ENCODE assay signal across 13 cellular contexts in genomic region chr5:125274938-125275759, GRCh38.
A peak's percentile ranks its signal among the peaks of the same experiment; 100 is the strongest.
DNase-seq lines count a peak whose midpoint lies in the region; ATAC-seq and TF ChIP-seq lines count a peak whose summit lies in the region.
"Had no signal": no experiment of that assay in that cellular context is flagged by ENCODE, and none has a peak within 500 bp of the region (broad histone marks: within the 10 kb centered on the region; RNA-seq: fewer than 3 reads in every experiment).

No MANE protein-coding gene starts in this region.

- no peaks in the 10 kb centered on the region for H3K36me3 ChIP-seq in esophagus muscularis mucosa

- intact Hi-C loops in esophagus muscularis mucosa (cut with DNase I) = no loop called here
- intact Hi-C loops in lower leg skin (cut with DNase I; ENCODE audit: low total_unique reads) = no loop called here

- TF ChIP-seq CTCF in esophagus muscularis mucosa (IDR thresholded peaks at IDR 0.05) (no peak), lower leg skin (IDR thresholded peaks at IDR 0.05) (no peak)

- peak; percentile 27 for DNase-seq in DMS53 (lab: John Stamatoyannopoulos, UW)
- DNase-seq in DMS53 treated with DMSO at 0.1 percent for 48 hours (lab: John Stamatoyannopoulos, UW; ENCODE audit: unreplicated experiment) = no peak
- peak; percentile 97 for DNase-seq in NCI-H69 (lab: John Stamatoyannopoulos, UW)
- no peak for DNase-seq in esophagus muscularis mucosa (ENCODE audit: extremely low spot score)
- DNase-seq in pulmonary artery endothelial cell (ENCODE audit: low read depth, low spot score) = peak; percentile 46
- no peak for DNase-seq in lower leg skin (ENCODE audit: low spot score in 2 of 2)
- DNase-seq: 8988T; activated T-cell treated with anti-CD3 and anti-CD28 coated beads for 4 hours; amygdala; effector memory CD8-positive, alpha-beta T cell; small intestine had no signal

- WGBS in esophagus muscularis mucosa = 57% methylated on average over 1 of the region's 1 CpG
- WGBS in lower leg skin, 2 donors = 57 to 64% methylated on average over 1 of the region's 1 CpG

- peak overlapping the region in 3 of 4 donors; percentile 30 to 48 (median 46) for H3K27ac ChIP-seq in esophagus muscularis mucosa (replicated peaks in 1 of 4)

- H3K4me3 ChIP-seq in esophagus muscularis mucosa = no peak overlapping the region
- H3K4me3 ChIP-seq in lower leg skin (ENCODE audit: low read depth, poor library complexity, severe bottlenecking) = no peak overlapping the region

- no peaks in the 10 kb centered on the region for H3K27me3 ChIP-seq in esophagus muscularis mucosa

- no peaks in the 10 kb centered on the region for H3K9me3 ChIP-seq in esophagus muscularis mucosa

- peaks cover 0 to 47% (median 30%) of the 10 kb centered on the region in 4 donors for H3K4me1 ChIP-seq in esophagus muscularis mucosa

- TF ChIP-seq EP300 in esophagus muscularis mucosa (IDR thresholded peaks at IDR 0.05) = no peak

- TF ChIP-seq POLR2A in esophagus muscularis mucosa (IDR thresholded peaks at IDR 0.05; ENCODE audit: low read depth) = no peak
- no peak for TF ChIP-seq POLR2A in lower leg skin (IDR thresholded peaks at IDR 0.05)

- ATAC-seq in GM21515 (IDR thresholded peaks at IDR 0.05; ENCODE audit: unreplicated experiment) (no peak), GM21529 (IDR thresholded peaks at IDR 0.05; ENCODE audit: unreplicated experiment) (no peak)
- ATAC-seq: effector memory CD8-positive, alpha-beta T cell had no signal

Comparison
In these comparisons a context has a peak if more than half of its experiments do, and no peak if none do; other contexts are left out.
1. DNase-seq: peak in DMS53 (single experiment), NCI-H69 (single experiment) and pulmonary artery endothelial cell (single experiment); none in DMS53 treated with DMSO at 0.1 percent for 48 hours (single experiment), esophagus muscularis mucosa (single experiment) and lower leg skin (0 of 2).